In the genomic region with DNA sequence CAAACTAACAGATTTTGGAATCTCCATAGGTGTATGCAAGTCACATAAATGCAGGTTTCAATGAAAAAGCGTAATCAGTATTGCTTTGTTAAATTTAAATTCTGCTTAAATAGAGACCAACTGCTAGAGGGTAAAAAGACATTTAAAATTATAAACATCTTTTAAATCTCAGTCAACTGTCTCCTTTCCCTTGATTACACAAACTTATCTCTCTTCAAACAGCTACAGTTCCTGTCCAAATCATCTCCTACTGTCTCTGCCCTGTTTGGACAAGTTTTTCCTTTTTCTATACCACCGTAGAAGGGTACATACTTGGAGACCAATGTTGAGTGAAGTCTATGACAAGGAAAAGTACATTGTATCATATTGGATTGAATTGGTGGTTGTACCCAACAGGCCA, we compare ENCODE assay signal across 1 cellular context.
TF ChIP-seq lines count a peak whose summit lies in the region.

No MANE protein-coding gene starts in this region.

TF ChIP-seq in K562, 482 proteins besides CTCF, POLR2A, EP300 and RAD21:
- TF ChIP-seq MECOM (CRISPR knock-in tag; IDR thresholded peaks at IDR 0.05), result 0 out of 2 replicates have a peak, but pooled peaks have one; percentile 18
- peak; percentile 55 for TF ChIP-seq CBFA2T3 (IDR thresholded peaks at IDR 0.05)
- TF ChIP-seq, protein P1, sequence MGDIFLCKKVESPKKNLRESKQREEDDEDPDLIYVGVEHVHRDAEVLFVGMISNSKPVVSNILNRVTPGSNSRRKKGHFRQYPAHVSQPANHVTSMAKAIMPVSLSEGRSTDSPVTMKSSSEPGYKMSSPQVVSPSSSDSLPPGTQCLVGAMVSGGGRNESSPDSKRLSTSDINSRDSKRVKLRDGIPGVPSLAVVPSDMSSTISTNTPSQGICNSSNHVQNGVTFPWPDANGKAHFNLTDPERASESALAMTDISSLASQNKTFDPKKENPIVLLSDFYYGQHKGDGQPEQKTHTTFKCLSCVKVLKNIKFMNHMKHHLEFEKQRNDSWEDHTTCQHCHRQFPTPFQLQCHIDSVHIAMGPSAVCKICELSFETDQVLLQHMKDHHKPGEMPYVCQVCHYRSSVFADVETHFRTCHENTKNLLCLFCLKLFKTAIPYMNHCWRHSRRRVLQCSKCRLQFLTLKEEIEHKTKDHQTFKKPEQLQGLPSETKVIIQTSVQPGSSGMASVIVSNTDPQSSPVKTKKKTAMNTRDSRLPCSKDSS (IDR thresholded peaks at IDR 0.05; ENCODE audit: low read depth, partially characterized antibody), result no peak
- TF ChIP-seq BRF1 (IDR thresholded peaks at IDR 0.05; ENCODE audit: borderline replicate concordance, extremely low read depth, insufficient read length), result no peak
- no peak for TF ChIP-seq MYNN (IDR thresholded peaks at IDR 0.05)
- no peak for TF ChIP-seq MYNN (CRISPR knock-in tag; IDR thresholded peaks at IDR 0.05)
- TF ChIP-seq KDM1A (IDR thresholded peaks at IDR 0.05), result peak; percentile 55 to 67; a peak in 3 of 4 replicates
- peak in 1 of 2 experiments; percentile 20; a peak in 1 of 4 replicates for TF ChIP-seq RCOR1 (IDR thresholded peaks at IDR 0.05; ENCODE audit: borderline replicate concordance in 1 of 2, low read depth in 2 of 2, low read length in 2 of 2)
- peak; percentile 19; the same call in 1 of the 2 replicates for TF ChIP-seq CBFA2T2 (conservative IDR thresholded peaks at IDR 0.05)
- TF ChIP-seq FOXA1 (IDR thresholded peaks at IDR 0.05; ENCODE audit: borderline replicate concordance), result 0 out of 2 replicates have a peak, but pooled peaks have one; percentile 10
- TF ChIP-seq CSDE1 (IDR thresholded peaks at IDR 0.05), result no peak
- TF ChIP-seq BCOR (IDR thresholded peaks at IDR 0.05), result no peak
